In genomic region chr16:75378616-75379015, GRCh38 we compare ENCODE assay signal across 1 cellular context.
TF ChIP-seq lines count a peak whose summit lies in the region.

No MANE protein-coding gene starts in this region.

TF ChIP-seq in neural cell, 6 proteins besides CTCF, POLR2A, EP300 and RAD21 (continued from another document):
- TF ChIP-seq, protein P1, sequence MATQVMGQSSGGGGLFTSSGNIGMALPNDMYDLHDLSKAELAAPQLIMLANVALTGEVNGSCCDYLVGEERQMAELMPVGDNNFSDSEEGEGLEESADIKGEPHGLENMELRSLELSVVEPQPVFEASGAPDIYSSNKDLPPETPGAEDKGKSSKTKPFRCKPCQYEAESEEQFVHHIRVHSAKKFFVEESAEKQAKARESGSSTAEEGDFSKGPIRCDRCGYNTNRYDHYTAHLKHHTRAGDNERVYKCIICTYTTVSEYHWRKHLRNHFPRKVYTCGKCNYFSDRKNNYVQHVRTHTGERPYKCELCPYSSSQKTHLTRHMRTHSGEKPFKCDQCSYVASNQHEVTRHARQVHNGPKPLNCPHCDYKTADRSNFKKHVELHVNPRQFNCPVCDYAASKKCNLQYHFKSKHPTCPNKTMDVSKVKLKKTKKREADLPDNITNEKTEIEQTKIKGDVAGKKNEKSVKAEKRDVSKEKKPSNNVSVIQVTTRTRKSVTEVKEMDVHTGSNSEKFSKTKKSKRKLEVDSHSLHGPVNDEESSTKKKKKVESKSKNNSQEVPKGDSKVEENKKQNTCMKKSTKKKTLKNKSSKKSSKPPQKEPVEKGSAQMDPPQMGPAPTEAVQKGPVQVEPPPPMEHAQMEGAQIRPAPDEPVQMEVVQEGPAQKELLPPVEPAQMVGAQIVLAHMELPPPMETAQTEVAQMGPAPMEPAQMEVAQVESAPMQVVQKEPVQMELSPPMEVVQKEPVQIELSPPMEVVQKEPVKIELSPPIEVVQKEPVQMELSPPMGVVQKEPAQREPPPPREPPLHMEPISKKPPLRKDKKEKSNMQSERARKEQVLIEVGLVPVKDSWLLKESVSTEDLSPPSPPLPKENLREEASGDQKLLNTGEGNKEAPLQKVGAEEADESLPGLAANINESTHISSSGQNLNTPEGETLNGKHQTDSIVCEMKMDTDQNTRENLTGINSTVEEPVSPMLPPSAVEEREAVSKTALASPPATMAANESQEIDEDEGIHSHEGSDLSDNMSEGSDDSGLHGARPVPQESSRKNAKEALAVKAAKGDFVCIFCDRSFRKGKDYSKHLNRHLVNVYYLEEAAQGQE (IDR thresholded peaks at IDR 0.05; ENCODE audit: borderline replicate concordance) = no peak
- TF ChIP-seq POLR2AphosphoS5 (IDR thresholded peaks at IDR 0.05) = no peak
- TF ChIP-seq EZH2 (IDR thresholded peaks at IDR 0.05; ENCODE audit: borderline replicate concordance, insufficient read depth, low read length, poor library complexity, severe bottlenecking) = no peak
